ENCODE assay signal across 11 cellular contexts in genomic region chr19:42793464-42794121, GRCh38. TPM values are rescaled to one million over a fixed set of nuclear protein-coding genes. Genes with fewer than 3 reads are reported as not detected.
A peak's percentile ranks its signal among the peaks of the same experiment; 100 is the strongest.
DNase-seq lines count a peak whose midpoint lies in the region; ATAC-seq and TF ChIP-seq lines count a peak whose summit lies in the region.
"Not testable (repeated sequence)": the region's sequence is repeated elsewhere in the genome, so short reads cannot be mapped to it uniquely, and the experiment has no call there.
"Had no signal": no experiment of that assay in that cellular context is flagged by ENCODE, and none has a peak within 500 bp of the region (broad histone marks: within the 10 kb centered on the region; RNA-seq: fewer than 3 reads in every experiment).

No MANE protein-coding gene starts in this region.

- in situ Hi-C loops in GM23248 (cut with MboI) = loop anchor here (25.0 kb wide), 1 partner anchor 294 kb away; the partner anchor contains the start of gene PSG2
- in situ Hi-C loops in astrocyte of the spinal cord (cut with HindIII; ENCODE audit: low sequenced_read_pairs) = not testable (repeated sequence)

- H3K9ac ChIP-seq in GM23248 = peak overlapping the region; percentile 23; the same call in 1 of the 2 replicates
- H3K9ac ChIP-seq in MM.1S (ENCODE audit: low read length); PC-3 (ENCODE audit: low read length): not testable (repeated sequence)

- not testable (repeated sequence) for H3K79me2 ChIP-seq in GM23248 (ENCODE audit: insufficient read depth); MM.1S (ENCODE audit: low read length); PC-3 (ENCODE audit: low read length)

- DNase-seq in AG20443 (ENCODE audit: low spot score) (peak; percentile 57), GM23248 (peak; percentile 93), MM.1S (peak; percentile 56), PC-3 (peak; percentile 79), astrocyte of the spinal cord (ENCODE audit: low read depth, low spot score) (peak; percentile 73), iPS DF 4.7 (ENCODE audit: extremely low read depth, low spot score) (peak; percentile 36)
- not testable (repeated sequence) for DNase-seq in esophagus squamous epithelium (lab: John Stamatoyannopoulos, UW); sigmoid colon

- H3K4me2 ChIP-seq in GM23248 (ENCODE audit: unreplicated experiment) = peak overlapping the region; percentile 68
- H3K4me2 ChIP-seq in MM.1S (ENCODE audit: low read depth, low read length); PC-3 (ENCODE audit: low read length): not testable (repeated sequence)

- H4K20me1 ChIP-seq in GM23248 (ENCODE audit: insufficient read depth); MM.1S (ENCODE audit: insufficient read depth, low read length); PC-3 (ENCODE audit: low read length): not testable (repeated sequence)

- peak overlapping the region; percentile 56 for H3K27ac ChIP-seq in GM23248
- not testable (repeated sequence) for H3K27ac ChIP-seq in MM.1S (ENCODE audit: low read length); PC-3 (ENCODE audit: low read length); esophagus squamous epithelium; sigmoid colon

- H3K27me3 ChIP-seq in GM23248 (replicated peaks; ENCODE audit: insufficient read depth); MM.1S (replicated peaks; ENCODE audit: insufficient read depth, low read length); PC-3 (ENCODE audit: low read length); esophagus squamous epithelium; sigmoid colon: not testable (repeated sequence)

- H3K9me2 ChIP-seq in GM23248 (ENCODE audit: insufficient read depth); MM.1S (replicated peaks; ENCODE audit: insufficient read depth, low read length); PC-3 (replicated peaks; ENCODE audit: low read length): not testable (repeated sequence)

- ATAC-seq in PC-3 = peak; percentile 60

- TF ChIP-seq POLR2A in esophagus squamous epithelium (IDR thresholded peaks at IDR 0.05); sigmoid colon (IDR thresholded peaks at IDR 0.05): not testable (repeated sequence)

- BruUV-seq in PC-3 (replicated peaks; lab: Mats Ljungman, UMichigan) = not testable (repeated sequence)

- H3K4me3 ChIP-seq in GM23248 = peak overlapping the region; percentile 49
- H3K4me3 ChIP-seq in MM.1S (ENCODE audit: low read length); PC-3 (ENCODE audit: low read length); astrocyte of the spinal cord (ENCODE audit: low read depth, low read length); esophagus squamous epithelium; sigmoid colon: not testable (repeated sequence)

- CTCF ChIA-PET in PC-3 (lab: Charles Lee) = not testable (repeated sequence)

- WGBS in GM23248 (ENCODE audit: low coverage in 1 of 2, low lambda C conversion rate in 2 of 2, missing lambda C conversion rate in 2 of 2), 2 experiments = 17 to 34% methylated on average over 4 of the region's 4 CpGs
- 62 to 71% methylated on average over 4 of the region's 4 CpGs for WGBS in esophagus squamous epithelium, 2 donors
- WGBS in sigmoid colon, 2 donors = 81 to 83% methylated on average over 4 of the region's 4 CpGs

- TF ChIP-seq CTCF in MM.1S (IDR thresholded peaks at IDR 0.05; ENCODE audit: low read length) = peak; percentile 50
- peak; percentile 63 for TF ChIP-seq CTCF in PC-3 (conservative IDR thresholded peaks at IDR 0.05; ENCODE audit: low read depth, low read length)
- peak; percentile 42 for TF ChIP-seq CTCF in astrocyte of the spinal cord (IDR thresholded peaks at IDR 0.05; ENCODE audit: low read depth, low read length)
- peak in 5 of 6 experiments; percentile 39 to 89 (median 51) for TF ChIP-seq CTCF in esophagus squamous epithelium (IDR thresholded peaks at IDR 0.05)
- peak; percentile 34 to 58 (median 52) for TF ChIP-seq CTCF in sigmoid colon (IDR thresholded peaks at IDR 0.05)

- not testable (repeated sequence) for H3K36me3 ChIP-seq in GM23248 (ENCODE audit: low read depth); MM.1S (replicated peaks; ENCODE audit: insufficient read depth, low read length); PC-3 (ENCODE audit: low read depth, low read length); esophagus squamous epithelium; sigmoid colon

- intact Hi-C loops in PC-3 (cut with micrococcal nuclease) = loop anchor here (2.0 to 5.0 kb wide), 3 partner anchors 59 to 129 kb away; no protein-coding TSS in a partner anchor
- intact Hi-C loops in esophagus squamous epithelium (cut with DNase I) = not testable (repeated sequence)
- intact Hi-C loops in sigmoid colon (cut with DNase I) = loop anchor here (2.0 to 10.0 kb wide), 2 partner anchors 91 to 311 kb away; no protein-coding TSS in a partner anchor

- H3F3A ChIP-seq in GM23248 (ENCODE audit: insufficient read depth) = peaks cover 17% of the 10 kb centered on the region
- H3F3A ChIP-seq in MM.1S (ENCODE audit: insufficient read depth, low read length); PC-3 (ENCODE audit: low read length, unreplicated experiment): not testable (repeated sequence)

- peak overlapping the region; percentile 72 for H2AFZ ChIP-seq in GM23248
- not testable (repeated sequence) for H2AFZ ChIP-seq in MM.1S (ENCODE audit: low read length); PC-3 (ENCODE audit: low read length)

- POLR2A ChIA-PET in PC-3 (lab: Charles Lee; ENCODE audit: unreplicated experiment) = not testable (repeated sequence)

- not testable (repeated sequence) for TF ChIP-seq EP300 in sigmoid colon (IDR thresholded peaks at IDR 0.05)

- H3K9me3 ChIP-seq in GM23248 (ENCODE audit: low read depth); MM.1S (replicated peaks; ENCODE audit: insufficient read depth, low read length); PC-3 (ENCODE audit: low read length); esophagus squamous epithelium; sigmoid colon: not testable (repeated sequence)

- H3K4me1 ChIP-seq in GM23248 (ENCODE audit: insufficient read depth) = peaks cover 20% of the 10 kb centered on the region
- H3K4me1 ChIP-seq in MM.1S (ENCODE audit: low read length); PC-3 (ENCODE audit: insufficient read depth, low read length); esophagus squamous epithelium; sigmoid colon: not testable (repeated sequence)

RNA-seq across cellular contexts. Expression of gene PSG8, which starts 28.1 kb away (rescaled TPM):
- total RNA-seq in GM23248 (2014; rRNA removed; shearing (Covaris generic)) = not detected in 2 replicates
- 0.95 and 1.7 TPM in 2 replicates for polyA plus RNA-seq in GM23248 (2016; fragmentation: Nextera tagmentation; extraction: Ambion mirVana)
- total RNA-seq in PC-3 (2014; rRNA removed) = not detected in 2 replicates
- not detected for total RNA-seq in esophagus squamous epithelium
- not detected for total RNA-seq in sigmoid colon
- polyA plus RNA-seq in sigmoid colon = not detected
- total RNA-seq: CD4-positive, CD25-positive, alpha-beta regulatory T cell; lower leg skin had no signal
- polyA plus RNA-seq: adipose tissue; CD4-positive, CD25-positive, alpha-beta regulatory T cell had no signal

RNA-seq across cellular contexts. Expression of gene PSG3, which starts 53.3 kb away (rescaled TPM):
- not detected in 2 replicates for total RNA-seq in GM23248 (2014; rRNA removed; shearing (Covaris generic))
- 0.10 TPM in 1 of 2 replicates, not detected in the other for polyA plus RNA-seq in GM23248 (2016; fragmentation: Nextera tagmentation; extraction: Ambion mirVana)
- total RNA-seq in PC-3 (2014; rRNA removed) = not detected in 2 replicates
- not detected for total RNA-seq in esophagus squamous epithelium
- total RNA-seq in sigmoid colon = not detected
- not detected for polyA plus RNA-seq in sigmoid colon
- total RNA-seq: lower leg skin had no signal
- polyA plus RNA-seq: adipose tissue; CD4-positive, CD25-positive, alpha-beta regulatory T cell had no signal
